ENCODE assay signal across 10 cellular contexts in genomic region chr10:72061491-72061890, GRCh38. TPM values are rescaled to one million over a fixed set of nuclear protein-coding genes. Genes with fewer than 3 reads are reported as not detected.
DNase-seq lines count a peak whose midpoint lies in the region; ATAC-seq and TF ChIP-seq lines count a peak whose summit lies in the region.
"Had no signal": no experiment of that assay in that cellular context is flagged by ENCODE, and none has a peak within 500 bp of the region (broad histone marks: within the 10 kb centered on the region; RNA-seq: fewer than 3 reads in every experiment).

No MANE protein-coding gene starts in this region.

- POLR2A ChIA-PET in AG04450 (lab: Yijun Ruan, JAX), result no interaction called here

- CTCF ChIA-PET in AG04450 (lab: Charles Lee), result interaction anchor here (0.6 to 1.2 kb wide), 3 partner anchors 79 to 269 kb away, joined by 3 to 4 read pairs (median 3); no protein-coding TSS in a partner anchor

- no peaks in the 10 kb centered on the region for H3K4me1 ChIP-seq in RWPE2 (ENCODE audit: insufficient read depth, poor library complexity, severe bottlenecking)

- H3K27me3 ChIP-seq in AG04450 (ENCODE audit: control insufficient read depth, insufficient read depth, low read length), result peaks cover 23% of the 10 kb centered on the region
- H3K27me3 ChIP-seq in RWPE2 (ENCODE audit: insufficient read depth, poor library complexity, severe bottlenecking), result no peaks in the 10 kb centered on the region
- H3K27me3 ChIP-seq: right atrium auricular region had no signal

- H3K4me3 ChIP-seq in AG04450 (ENCODE audit: low read depth, low read length), result no peak overlapping the region
- H3K4me3 ChIP-seq in RWPE2 (ENCODE audit: severe bottlenecking), result no peak overlapping the region
- H3K4me3 ChIP-seq in epithelial cell of esophagus (ENCODE audit: low read length), result no peak overlapping the region
- H3K4me3 ChIP-seq: right atrium auricular region had no signal

- H3K36me3 ChIP-seq in RWPE2 (ENCODE audit: low read depth), result no peaks in the 10 kb centered on the region
- H3K36me3 ChIP-seq: right atrium auricular region had no signal

- no peak for DNase-seq in AG04450 (ENCODE audit: low read depth, low spot score)
- no peak for DNase-seq in RWPE2 (ENCODE audit: low spot score)
- DNase-seq in epithelial cell of esophagus (ENCODE audit: low read depth), result no peak
- no peak for DNase-seq in OCI-M2 (lab: John Stamatoyannopoulos, UW; ENCODE audit: unreplicated experiment)
- DNase-seq in amygdala (lab: John Stamatoyannopoulos, UW), result no peak
- DNase-seq in stimulated activated CD4-positive, alpha-beta T cell treated with anti-CD3 and anti-CD28 coated beads, Interleukin-4, amount 100 ng/mL, for 1 hour, result no peak

- TF ChIP-seq CTCF in AG04450 (IDR thresholded peaks at IDR 0.05; ENCODE audit: low read depth, low read length) (peak; percentile 15; the same call in 1 of the 2 replicates), GM12872 (IDR thresholded peaks at IDR 0.05; ENCODE audit: insufficient read depth, low read depth, low read length) (peak; percentile 56), RWPE2 (IDR thresholded peaks at IDR 0.05; ENCODE audit: poor library complexity, severe bottlenecking) (peak; percentile 44), epithelial cell of esophagus (IDR thresholded peaks at IDR 0.05; ENCODE audit: insufficient read depth, low read depth, low read length, missing control alignments) (peak; percentile 17)

- H3K27ac ChIP-seq in AG04450 (ENCODE audit: low read depth, low read length) (no peak overlapping the region), RWPE2 (ENCODE audit: poor library complexity, severe bottlenecking) (no peak overlapping the region)
- H3K27ac ChIP-seq: right atrium auricular region had no signal

- no peak for ATAC-seq in RWPE2 (ENCODE audit: low read depth)
- ATAC-seq in GM21381 (IDR thresholded peaks at IDR 0.05; ENCODE audit: unreplicated experiment), result no peak
- ATAC-seq: activated CD4-positive, CD25-positive, alpha-beta regulatory T cell treated with anti-CD3 and anti-CD28 coated beads, Interleukin-2, amount 50 U/mL, for 24 hours had no signal

- H3K9me3 ChIP-seq in AG04450 (ENCODE audit: control insufficient read depth, insufficient read depth, low read length) (no peaks in the 10 kb centered on the region), RWPE2 (ENCODE audit: severe bottlenecking) (no peaks in the 10 kb centered on the region)
- H3K9me3 ChIP-seq: right atrium auricular region had no signal

RNA-seq across cellular contexts. Expression of gene SPOCK2, which starts 26.9 kb away (rescaled TPM):
- polyA plus RNA-seq in AG04450 (2011; rRNA removed), result 0.02 and 0.16 TPM in 2 replicates
- 0.04 and 0.14 TPM in 2 replicates for polyA minus RNA-seq in AG04450 (2011; rRNA and poly(A)+ RNA removed)
